In the genomic region with DNA sequence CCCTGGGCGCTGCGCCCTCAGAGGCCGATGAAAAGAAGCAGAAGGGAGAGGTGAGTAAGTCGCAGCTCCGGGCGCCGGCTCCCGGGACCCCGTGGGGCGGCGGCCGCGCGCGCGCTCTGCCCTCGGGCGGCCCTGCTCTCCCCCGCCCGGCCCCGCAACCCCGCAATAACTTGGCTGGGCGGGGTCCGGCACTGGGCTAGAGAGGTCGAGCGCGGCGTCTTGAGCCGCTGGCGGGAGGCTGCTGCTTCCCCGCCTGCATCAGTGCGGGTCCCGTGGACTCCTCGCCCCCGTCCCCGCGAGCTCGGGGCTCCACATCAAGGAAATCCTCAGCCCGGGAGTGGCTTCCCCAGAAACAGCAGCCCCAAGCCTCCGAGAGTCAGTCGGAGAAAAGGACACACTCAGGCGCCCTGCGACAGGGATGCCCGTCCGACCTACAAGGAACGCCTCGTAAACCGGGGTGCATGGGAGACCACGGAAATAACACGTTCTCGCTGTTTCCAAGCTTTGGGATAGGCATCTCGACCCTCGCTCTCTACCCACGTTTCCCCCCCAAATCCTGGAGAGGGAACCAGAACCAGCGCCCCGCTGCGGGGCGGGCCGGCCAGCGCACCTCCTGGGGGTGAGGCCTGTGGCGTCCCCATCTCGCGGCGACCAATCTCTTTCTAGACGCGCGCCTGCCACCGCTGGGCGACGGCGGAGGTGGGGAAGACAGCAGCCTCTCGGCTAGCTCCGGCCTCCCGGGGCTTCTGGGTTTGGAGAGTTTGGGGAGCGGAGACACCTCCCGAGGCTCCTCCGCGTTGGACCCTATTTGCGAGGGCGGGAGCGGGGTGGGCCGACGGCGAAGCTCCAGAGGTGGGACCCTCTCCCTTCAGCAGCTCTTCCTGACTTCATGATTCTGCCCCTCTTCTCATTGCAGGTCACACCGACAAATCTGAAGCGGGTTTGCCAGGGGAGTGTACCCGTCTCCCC, we compare ENCODE assay signal across 1 cellular context.
A peak's percentile ranks its signal among the peaks of the same experiment; 100 is the strongest.
TF ChIP-seq lines count a peak whose summit lies in the region.

No MANE protein-coding gene starts in this region.

TF ChIP-seq in A549, 52 proteins besides CTCF, POLR2A, EP300 and RAD21:
- TF ChIP-seq NPAS2 (CRISPR knock-in tag; IDR thresholded peaks at IDR 0.05; ENCODE audit: borderline replicate concordance) (no peak), TFCP2L1 (CRISPR knock-in tag; IDR thresholded peaks at IDR 0.05) (no peak), NFE2L2 (conservative IDR thresholded peaks at IDR 0.05; ENCODE audit: low read length) (no peak), RNF2 (IDR thresholded peaks at IDR 0.05; ENCODE audit: borderline replicate concordance, low read depth) (peak; percentile 47; the same call in 1 of the 2 replicates), CEBPB (IDR thresholded peaks at IDR 0.05) (no peak), ZSCAN20 (CRISPR knock-in tag; IDR thresholded peaks at IDR 0.05) (no peak), ELK1 (IDR thresholded peaks at IDR 0.05; ENCODE audit: low read depth, low read length) (no peak), POLR2AphosphoS2 (conservative IDR thresholded peaks at IDR 0.05; ENCODE audit: low read length) (no peak), JUNB (IDR thresholded peaks at IDR 0.05) (no peak), SREBF2 (IDR thresholded peaks at IDR 0.05) (no peak), SMC3 (IDR thresholded peaks at IDR 0.05) (0 out of 3 replicates have a peak, but pooled peaks have one; percentile 18), ZC3H11A (IDR thresholded peaks at IDR 0.05) (no peak), CHD2 (IDR thresholded peaks at IDR 0.05; ENCODE audit: low read length, partially characterized antibody) (no peak), RCOR1 (IDR thresholded peaks at IDR 0.05; ENCODE audit: low read depth, low read length) (no peak), HMGXB4 (CRISPR knock-in tag; IDR thresholded peaks at IDR 0.05; ENCODE audit: borderline replicate concordance) (0 out of 2 replicates have a peak, but pooled peaks have one; percentile 20), MAZ (IDR thresholded peaks at IDR 0.05; ENCODE audit: borderline replicate concordance, low read depth, low read length) (no peak), MYC (IDR thresholded peaks at IDR 0.05; ENCODE audit: borderline replicate concordance, low read length) (no peak), FOSB (CRISPR knock-in tag; IDR thresholded peaks at IDR 0.05) (no peak), HOXA7 (CRISPR knock-in tag; IDR thresholded peaks at IDR 0.05) (no peak), ZNF302 (CRISPR knock-in tag; IDR thresholded peaks at IDR 0.05) (no peak), MAX (IDR thresholded peaks at IDR 0.05) (peak; percentile 48), RFX5 (IDR thresholded peaks at IDR 0.05) (peak; percentile 38; the same call in 1 of the 2 replicates), REST (IDR thresholded peaks at IDR 0.05) (no peak), PBX3 (IDR thresholded peaks at IDR 0.05) (no peak), EHF (CRISPR knock-in tag; IDR thresholded peaks at IDR 0.05) (no peak), BHLHE40 (IDR thresholded peaks at IDR 0.05; ENCODE audit: low read depth, low read length) (no peak), HDAC2 (IDR thresholded peaks at IDR 0.05) (peak; percentile 35; the same call in 1 of the 2 replicates), E2F6 (IDR thresholded peaks at IDR 0.05; ENCODE audit: borderline replicate concordance, low read depth) (no peak), MAFK (IDR thresholded peaks at IDR 0.05; ENCODE audit: partially characterized antibody) (no peak), CBX2 (IDR thresholded peaks at IDR 0.05; ENCODE audit: borderline replicate concordance, low read depth) (no peak)
- TF ChIP-seq, protein P1, sequence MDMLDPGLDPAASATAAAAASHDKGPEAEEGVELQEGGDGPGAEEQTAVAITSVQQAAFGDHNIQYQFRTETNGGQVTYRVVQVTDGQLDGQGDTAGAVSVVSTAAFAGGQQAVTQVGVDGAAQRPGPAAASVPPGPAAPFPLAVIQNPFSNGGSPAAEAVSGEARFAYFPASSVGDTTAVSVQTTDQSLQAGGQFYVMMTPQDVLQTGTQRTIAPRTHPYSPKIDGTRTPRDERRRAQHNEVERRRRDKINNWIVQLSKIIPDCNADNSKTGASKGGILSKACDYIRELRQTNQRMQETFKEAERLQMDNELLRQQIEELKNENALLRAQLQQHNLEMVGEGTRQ (IDR thresholded peaks at IDR 0.05): 0 out of 2 replicates have a peak, but pooled peaks have one; percentile 2
- TF ChIP-seq, protein P2, sequence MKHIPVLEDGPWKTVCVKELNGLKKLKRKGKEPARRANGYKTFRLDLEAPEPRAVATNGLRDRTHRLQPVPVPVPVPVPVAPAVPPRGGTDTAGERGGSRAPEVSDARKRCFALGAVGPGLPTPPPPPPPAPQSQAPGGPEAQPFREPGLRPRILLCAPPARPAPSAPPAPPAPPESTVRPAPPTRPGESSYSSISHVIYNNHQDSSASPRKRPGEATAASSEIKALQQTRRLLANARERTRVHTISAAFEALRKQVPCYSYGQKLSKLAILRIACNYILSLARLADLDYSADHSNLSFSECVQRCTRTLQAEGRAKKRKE (CRISPR knock-in tag; IDR thresholded peaks at IDR 0.05; ENCODE audit: low read depth): no peak
- TF ChIP-seq, protein P3, sequence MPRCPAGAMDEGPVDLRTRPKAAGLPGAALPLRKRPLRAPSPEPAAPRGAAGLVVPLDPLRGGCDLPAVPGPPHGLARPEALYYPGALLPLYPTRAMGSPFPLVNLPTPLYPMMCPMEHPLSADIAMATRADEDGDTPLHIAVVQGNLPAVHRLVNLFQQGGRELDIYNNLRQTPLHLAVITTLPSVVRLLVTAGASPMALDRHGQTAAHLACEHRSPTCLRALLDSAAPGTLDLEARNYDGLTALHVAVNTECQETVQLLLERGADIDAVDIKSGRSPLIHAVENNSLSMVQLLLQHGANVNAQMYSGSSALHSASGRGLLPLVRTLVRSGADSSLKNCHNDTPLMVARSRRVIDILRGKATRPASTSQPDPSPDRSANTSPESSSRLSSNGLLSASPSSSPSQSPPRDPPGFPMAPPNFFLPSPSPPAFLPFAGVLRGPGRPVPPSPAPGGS (IDR thresholded peaks at IDR 0.05): 0 out of 3 replicates have a peak, but pooled peaks have one; percentile 2
- TF ChIP-seq, protein P4, sequence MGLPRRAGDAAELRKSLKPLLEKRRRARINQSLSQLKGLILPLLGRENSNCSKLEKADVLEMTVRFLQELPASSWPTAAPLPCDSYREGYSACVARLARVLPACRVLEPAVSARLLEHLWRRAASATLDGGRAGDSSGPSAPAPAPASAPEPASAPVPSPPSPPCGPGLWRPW (IDR thresholded peaks at IDR 0.05): no peak
